8 cellular contexts compared by ENCODE assay signal in the genomic region with DNA sequence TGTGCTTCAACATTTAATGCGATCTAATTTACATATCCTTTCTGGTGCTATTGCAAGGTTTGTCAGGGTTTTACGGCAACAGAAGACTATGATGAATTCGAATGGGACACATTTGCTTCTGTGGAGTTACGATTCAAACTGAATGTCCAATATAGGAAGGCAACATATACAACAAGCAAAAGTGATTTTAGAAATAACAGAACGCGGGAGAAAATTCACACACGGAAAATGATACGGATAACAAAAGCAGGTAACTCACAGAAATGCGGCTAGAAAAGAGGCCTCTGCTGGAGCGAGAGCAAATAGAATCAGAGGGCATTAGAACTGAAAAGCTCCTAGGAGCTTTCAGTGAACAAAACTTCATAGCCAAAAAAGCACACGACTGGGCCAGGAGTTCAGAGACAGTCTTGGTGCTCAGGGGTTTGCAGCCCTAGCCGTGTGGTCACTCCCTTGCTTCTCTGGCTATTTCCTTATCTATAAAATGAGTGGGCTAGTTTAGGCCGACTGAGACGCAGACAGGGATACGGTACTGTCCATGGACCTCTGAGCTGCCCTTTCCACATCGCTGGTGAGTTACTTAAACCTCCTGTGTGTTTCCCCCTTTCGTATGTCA. TPM values are rescaled to one million over a fixed set of nuclear protein-coding genes. Genes with fewer than 3 reads are reported as not detected.
A peak's percentile ranks its signal among the peaks of the same experiment; 100 is the strongest.
DNase-seq lines count a peak whose midpoint lies in the region; ATAC-seq and TF ChIP-seq lines count a peak whose summit lies in the region.

No MANE protein-coding gene starts in this region.

- DNase-seq in DMS153 (lab: John Stamatoyannopoulos, UW) (peak; percentile 18), erythroblast (lab: John Stamatoyannopoulos, UW) (peak; percentile 69 to 87), NCI-H510A treated with DMSO at 0.1 percent for 48 hours (lab: John Stamatoyannopoulos, UW) (no peak), NCI-H1092 (lab: John Stamatoyannopoulos, UW) (no peak)

- no peak for TF ChIP-seq CTCF in neural cell (IDR thresholded peaks at IDR 0.05; ENCODE audit: poor library complexity, severe bottlenecking)

- H3K9me2 ChIP-seq in neural cell (ENCODE audit: insufficient read depth, low read length): no peaks in the 10 kb centered on the region

- no peaks in the 10 kb centered on the region for H3K9me3 ChIP-seq in neural cell (ENCODE audit: low read length)

- no peak for TF ChIP-seq POLR2A in erythroblast (IDR thresholded peaks at IDR 0.05; ENCODE audit: low read length)

- H2AFZ ChIP-seq in neural cell (ENCODE audit: low read depth, low read length): peak overlapping the region; percentile 84

- H4K20me1 ChIP-seq in neural cell (ENCODE audit: insufficient read depth): no peaks in the 10 kb centered on the region

- peaks cover 21% of the 10 kb centered on the region for H3K79me2 ChIP-seq in neural cell (replicated peaks; ENCODE audit: insufficient read depth, low read length)

- peak overlapping the region; percentile 93 for H3K9ac ChIP-seq in neural cell (ENCODE audit: low read length)

- peak overlapping the region; percentile 64 for H3K4me2 ChIP-seq in neural cell (ENCODE audit: low read length)

- no peak for TF ChIP-seq EP300 in neural cell (conservative IDR thresholded peaks at IDR 0.05; ENCODE audit: poor library complexity, severe bottlenecking)

- no peaks in the 10 kb centered on the region for H3K36me3 ChIP-seq in neural cell (ENCODE audit: insufficient read depth, low read length)

- TF ChIP-seq RAD21 in neural cell (conservative IDR thresholded peaks at IDR 0.05): no peak

- peak overlapping the region; percentile 95 for H3K4me3 ChIP-seq in neural cell (ENCODE audit: low read length)

- peak; percentile 27 for ATAC-seq in GM19025 (IDR thresholded peaks at IDR 0.05; ENCODE audit: low read depth, unreplicated experiment)
- peak; percentile 35 for ATAC-seq in HG03196 (IDR thresholded peaks at IDR 0.05; ENCODE audit: unreplicated experiment)
- ATAC-seq in SK-N-SH treated with all-trans-retinoic acid at 6 μM for 48 hours: peak; percentile 76

- H3F3A ChIP-seq in neural cell (ENCODE audit: insufficient read depth, low read length, poor library complexity, severe bottlenecking): no peaks in the 10 kb centered on the region

- H3K27ac ChIP-seq in neural cell (ENCODE audit: low read length): peak overlapping the region; percentile 90

- no peaks in the 10 kb centered on the region for H3K27me3 ChIP-seq in neural cell (ENCODE audit: insufficient read depth, low read depth, low read length)

TF ChIP-seq in SK-N-SH treated with all-trans-retinoic acid at 6 μM for 48 hours, 23 proteins besides CTCF, POLR2A, EP300 and RAD21:
- TF ChIP-seq TCF4 (CRISPR knock-in tag; IDR thresholded peaks at IDR 0.05; ENCODE audit: borderline replicate concordance) (no peak), ZC3H10 (CRISPR knock-in tag; IDR thresholded peaks at IDR 0.05) (no peak), GLIS3 (CRISPR knock-in tag; IDR thresholded peaks at IDR 0.05) (no peak), OSR1 (CRISPR knock-in tag; IDR thresholded peaks at IDR 0.05) (no peak)
- TF ChIP-seq, protein P1, sequence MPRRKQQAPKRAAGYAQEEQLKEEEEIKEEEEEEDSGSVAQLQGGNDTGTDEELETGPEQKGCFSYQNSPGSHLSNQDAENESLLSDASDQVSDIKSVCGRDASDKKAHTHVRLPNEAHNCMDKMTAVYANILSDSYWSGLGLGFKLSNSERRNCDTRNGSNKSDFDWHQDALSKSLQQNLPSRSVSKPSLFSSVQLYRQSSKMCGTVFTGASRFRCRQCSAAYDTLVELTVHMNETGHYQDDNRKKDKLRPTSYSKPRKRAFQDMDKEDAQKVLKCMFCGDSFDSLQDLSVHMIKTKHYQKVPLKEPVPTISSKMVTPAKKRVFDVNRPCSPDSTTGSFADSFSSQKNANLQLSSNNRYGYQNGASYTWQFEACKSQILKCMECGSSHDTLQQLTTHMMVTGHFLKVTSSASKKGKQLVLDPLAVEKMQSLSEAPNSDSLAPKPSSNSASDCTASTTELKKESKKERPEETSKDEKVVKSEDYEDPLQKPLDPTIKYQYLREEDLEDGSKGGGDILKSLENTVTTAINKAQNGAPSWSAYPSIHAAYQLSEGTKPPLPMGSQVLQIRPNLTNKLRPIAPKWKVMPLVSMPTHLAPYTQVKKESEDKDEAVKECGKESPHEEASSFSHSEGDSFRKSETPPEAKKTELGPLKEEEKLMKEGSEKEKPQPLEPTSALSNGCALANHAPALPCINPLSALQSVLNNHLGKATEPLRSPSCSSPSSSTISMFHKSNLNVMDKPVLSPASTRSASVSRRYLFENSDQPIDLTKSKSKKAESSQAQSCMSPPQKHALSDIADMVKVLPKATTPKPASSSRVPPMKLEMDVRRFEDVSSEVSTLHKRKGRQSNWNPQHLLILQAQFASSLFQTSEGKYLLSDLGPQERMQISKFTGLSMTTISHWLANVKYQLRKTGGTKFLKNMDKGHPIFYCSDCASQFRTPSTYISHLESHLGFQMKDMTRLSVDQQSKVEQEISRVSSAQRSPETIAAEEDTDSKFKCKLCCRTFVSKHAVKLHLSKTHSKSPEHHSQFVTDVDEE (CRISPR knock-in tag; IDR thresholded peaks at IDR 0.05): 0 out of 2 replicates have a peak, but pooled peaks have one; percentile 29

TF ChIP-seq in neural cell, 6 proteins besides CTCF, POLR2A, EP300 and RAD21:
- TF ChIP-seq SMC3 (conservative IDR thresholded peaks at IDR 0.05; ENCODE audit: poor library complexity) (no peak), MXI1 (conservative IDR thresholded peaks at IDR 0.05; ENCODE audit: poor library complexity, severe bottlenecking) (no peak), TAF1 (IDR thresholded peaks at IDR 0.05; ENCODE audit: low read depth) (no peak), EZH2 (IDR thresholded peaks at IDR 0.05; ENCODE audit: borderline replicate concordance, insufficient read depth, low read length, poor library complexity, severe bottlenecking) (no peak), POLR2AphosphoS5 (IDR thresholded peaks at IDR 0.05) (no peak)
- TF ChIP-seq, protein P2, sequence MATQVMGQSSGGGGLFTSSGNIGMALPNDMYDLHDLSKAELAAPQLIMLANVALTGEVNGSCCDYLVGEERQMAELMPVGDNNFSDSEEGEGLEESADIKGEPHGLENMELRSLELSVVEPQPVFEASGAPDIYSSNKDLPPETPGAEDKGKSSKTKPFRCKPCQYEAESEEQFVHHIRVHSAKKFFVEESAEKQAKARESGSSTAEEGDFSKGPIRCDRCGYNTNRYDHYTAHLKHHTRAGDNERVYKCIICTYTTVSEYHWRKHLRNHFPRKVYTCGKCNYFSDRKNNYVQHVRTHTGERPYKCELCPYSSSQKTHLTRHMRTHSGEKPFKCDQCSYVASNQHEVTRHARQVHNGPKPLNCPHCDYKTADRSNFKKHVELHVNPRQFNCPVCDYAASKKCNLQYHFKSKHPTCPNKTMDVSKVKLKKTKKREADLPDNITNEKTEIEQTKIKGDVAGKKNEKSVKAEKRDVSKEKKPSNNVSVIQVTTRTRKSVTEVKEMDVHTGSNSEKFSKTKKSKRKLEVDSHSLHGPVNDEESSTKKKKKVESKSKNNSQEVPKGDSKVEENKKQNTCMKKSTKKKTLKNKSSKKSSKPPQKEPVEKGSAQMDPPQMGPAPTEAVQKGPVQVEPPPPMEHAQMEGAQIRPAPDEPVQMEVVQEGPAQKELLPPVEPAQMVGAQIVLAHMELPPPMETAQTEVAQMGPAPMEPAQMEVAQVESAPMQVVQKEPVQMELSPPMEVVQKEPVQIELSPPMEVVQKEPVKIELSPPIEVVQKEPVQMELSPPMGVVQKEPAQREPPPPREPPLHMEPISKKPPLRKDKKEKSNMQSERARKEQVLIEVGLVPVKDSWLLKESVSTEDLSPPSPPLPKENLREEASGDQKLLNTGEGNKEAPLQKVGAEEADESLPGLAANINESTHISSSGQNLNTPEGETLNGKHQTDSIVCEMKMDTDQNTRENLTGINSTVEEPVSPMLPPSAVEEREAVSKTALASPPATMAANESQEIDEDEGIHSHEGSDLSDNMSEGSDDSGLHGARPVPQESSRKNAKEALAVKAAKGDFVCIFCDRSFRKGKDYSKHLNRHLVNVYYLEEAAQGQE (IDR thresholded peaks at IDR 0.05; ENCODE audit: borderline replicate concordance): no peak
TF ChIP-seq in neural cell: peak in this region for 0.

RNA-seq across cellular contexts. Expression of a gene that starts 0.6 kb away (rescaled TPM):
- polyA plus RNA-seq in neural cell: 96.7 and 115 TPM in 2 replicates
- 127 and 159 TPM in 2 replicates for polyA minus RNA-seq in neural cell

Comparison
In these comparisons a context has a peak if more than half of its experiments do, and no peak if none do; other contexts are left out.
1. DNase-seq: peak in DMS153 (single experiment) and erythroblast (2 of 2); none in NCI-H510A treated with DMSO at 0.1 percent for 48 hours (single experiment) and NCI-H1092 (single experiment).
2. Peak in every context shown above with its lines, with median percentiles within 50 percentile points of each other: ATAC-seq.